ENCODE assay signal across 17 cellular contexts in genomic region chr16:48110982-48111381, GRCh38. TPM values are rescaled to one million over a fixed set of nuclear protein-coding genes. Genes with fewer than 3 reads are reported as not detected.
"Had no signal": no experiment of that assay in that cellular context is flagged by ENCODE, and none has a peak within 500 bp of the region (broad histone marks: within the 10 kb centered on the region; RNA-seq: fewer than 3 reads in every experiment).

No MANE protein-coding gene starts in this region.

- FAIRE-seq: islet of Langerhans had no signal

- DNase-seq: activated T-cell treated with anti-CD3 and anti-CD28 coated beads, Interleukin-2, amount 50 U/mL, for 1 hour; amniotic stem cell; cortex of kidney; effector CD8-positive, alpha-beta T cell; gastrocnemius medialis; heart right ventricle; mammary epithelial cell; mucosa of descending colon; naive thymus-derived CD8-positive, alpha-beta T cell; occipital lobe; sigmoid colon; stimulated activated CD4-positive, alpha-beta T cell treated with anti-CD3 and anti-CD28 coated beads, Interleukin-2, amount 100 ng/mL, for 24 hours; stimulated activated naive CD4-positive, alpha-beta T cell treated with Interleukin-2 at 50 U/mL for 16 hours; trophoblast cell had no signal

- ATAC-seq: activated CD4-positive, CD25-positive, alpha-beta regulatory T cell treated with anti-CD3 and anti-CD28 coated beads, Interleukin-2, amount 50 U/mL, for 24 hours; gastrocnemius medialis; heart right ventricle; left lobe of liver; mucosa of descending colon; naive thymus-derived CD8-positive, alpha-beta T cell had no signal

RNA-seq across cellular contexts. Expression of gene ABCC12, which starts 44.8 kb away (rescaled TPM):
- polyA plus RNA-seq: mammary epithelial cell; naive thymus-derived CD8-positive, alpha-beta T cell; sigmoid colon had no signal
